1 cellular context compared by ENCODE assay signal in the genomic region with DNA sequence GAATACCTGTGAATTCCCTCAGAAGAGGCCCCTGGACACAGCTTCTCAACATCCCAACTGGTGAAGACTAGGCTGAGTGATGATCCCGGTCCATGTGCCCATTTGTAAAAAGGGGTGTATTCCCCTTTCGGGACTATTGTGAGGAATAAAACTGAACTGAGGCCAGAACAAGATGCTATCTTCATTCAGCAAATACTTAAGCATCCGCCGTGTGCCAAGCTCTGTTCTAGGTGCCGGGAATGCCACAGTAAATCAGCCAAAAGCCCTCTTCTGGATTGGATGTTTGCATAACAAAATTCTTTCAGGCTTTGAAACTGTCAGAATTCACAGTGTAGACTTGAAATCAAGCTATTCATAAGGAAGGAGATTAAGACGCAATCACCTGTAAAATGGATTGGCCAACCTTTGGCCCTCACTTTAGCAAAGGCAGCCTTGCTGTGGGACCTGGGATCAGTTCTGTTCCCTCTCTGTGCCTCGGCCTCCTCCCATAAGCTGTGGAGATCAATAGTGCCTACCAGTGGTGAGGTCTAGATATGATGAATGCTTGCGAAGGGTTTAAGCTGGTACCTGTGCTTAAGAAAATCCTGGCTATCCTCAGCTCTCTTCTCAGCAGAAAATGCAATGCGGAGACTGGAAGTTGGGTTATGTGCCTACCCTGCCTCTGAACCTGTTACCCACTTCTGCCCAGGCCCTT.
TF ChIP-seq lines count a peak whose summit lies in the region.

No MANE protein-coding gene starts in this region.

TF ChIP-seq in HCT116, 20 proteins besides CTCF, POLR2A, EP300 and RAD21:
- no peak for TF ChIP-seq EZH2phosphoT487 (IDR thresholded peaks at IDR 0.05; ENCODE audit: borderline replicate concordance)
